17 cellular contexts compared by ENCODE assay signal in genomic region chr2:154013514-154013913, GRCh38.
DNase-seq lines count a peak whose midpoint lies in the region; ATAC-seq, FAIRE-seq and TF ChIP-seq lines count a peak whose summit lies in the region.
"Had no signal": no experiment of that assay in that cellular context is flagged by ENCODE, and none has a peak within 500 bp of the region (broad histone marks: within the 10 kb centered on the region; RNA-seq: fewer than 3 reads in every experiment).

No MANE protein-coding gene starts in this region.

- POLR2A ChIA-PET in H1 (lab: Charles Lee; ENCODE audit: partially characterized antibody) = no interaction called here

- H3K79me1 ChIP-seq in H9 (ENCODE audit: insufficient read depth, low read depth, low read length, poor library complexity, severe bottlenecking) (no peaks in the 10 kb centered on the region), H1 (ENCODE audit: low read depth, low read length) (no peaks in the 10 kb centered on the region)

- peak overlapping the region in 2 of 3 experiments; percentile 27 to 30; a peak in 2 of 7 replicates for H3K27ac Mint-ChIP-seq in H9
- peak overlapping the region; percentile 60 for H3K27ac Mint-ChIP-seq in neural crest cell (ENCODE audit: unreplicated experiment)
- H3K27ac Mint-ChIP-seq: B cell; CD4-positive, alpha-beta T cell had no signal

- TF ChIP-seq RAD21 in H1 (IDR thresholded peaks at IDR 0.05 in 1 of 2, conservative IDR thresholded peaks at IDR 0.05 in 1 of 2; ENCODE audit: low read depth in 2 of 2, low read length in 2 of 2) = no peak

- no peak overlapping the region for H2BK15ac ChIP-seq in H9 (ENCODE audit: low read depth, low read length)
- H2BK15ac ChIP-seq in H1 (ENCODE audit: low read length) = no peak overlapping the region

- no peak for DNase-seq in H9
- DNase-seq in H1 (ENCODE audit: low read depth in 1 of 2, low spot score in 2 of 2) = no peak
- DNase-seq in neural crest cell (ENCODE audit: low read depth, low spot score) = no peak
- DNase-seq in aorta = no peak
- no peak for DNase-seq in EL
- no peak for DNase-seq in suprapubic skin (ENCODE audit: low spot score in 2 of 2)
- DNase-seq: C1 segment of cervical spinal cord; Calu3; CD4-positive, alpha-beta T cell; DMS79; GM23248; H7 had no signal

- H3K23ac ChIP-seq in H9 (ENCODE audit: insufficient read length, low read depth, low read length) (no peak overlapping the region), H1 (ENCODE audit: insufficient read length) (no peak overlapping the region)

- TF ChIP-seq CTCF in H9 (conservative IDR thresholded peaks at IDR 0.05) (no peak), H1 (IDR thresholded peaks at IDR 0.05; ENCODE audit: control extremely low read depth in 1 of 3, insufficient read depth in 1 of 3, low read depth in 1 of 3, low read length in 3 of 3) (no peak), neural crest cell (conservative IDR thresholded peaks at IDR 0.05) (no peak), suprapubic skin (IDR thresholded peaks at IDR 0.05) (no peak)

- CTCF ChIA-PET in H1 (lab: Charles Lee; ENCODE audit: partially characterized antibody) = interaction anchor here (0.6 kb wide), 1 partner anchor 478 kb away, joined by 5 read pairs; no protein-coding TSS in a partner anchor

- no peak overlapping the region for H3T11ph ChIP-seq in H9 (ENCODE audit: low read length)

- H2BK20ac ChIP-seq in H9 (ENCODE audit: low read depth, low read length, poor library complexity, severe bottlenecking) (no peak overlapping the region), H1 (ENCODE audit: low read length) (no peak overlapping the region)

- no peak overlapping the region for H3K27ac ChIP-seq in H9 (ENCODE audit: insufficient read length, low read depth, low read length)
- H3K27ac ChIP-seq in H1 (ENCODE audit: low read depth, low read length) = no peak overlapping the region
- H3K27ac ChIP-seq in aorta (ENCODE audit: low read depth in 1 of 2, low read length in 2 of 2) = no peak overlapping the region
- H3K27ac ChIP-seq in suprapubic skin = no peak overlapping the region
- H3K27ac ChIP-seq: GM23248 had no signal

- H3K36me3 ChIP-seq in H1 (ENCODE audit: control insufficient read depth in 2 of 4, insufficient read depth in 4 of 4, low read length in 3 of 4) (no peaks in the 10 kb centered on the region), aorta (ENCODE audit: control insufficient read depth in 1 of 2, insufficient read depth in 2 of 2, low read length in 1 of 2) (no peaks in the 10 kb centered on the region), suprapubic skin (no peaks in the 10 kb centered on the region)

- H3K4me3 ChIP-seq in H1 (ENCODE audit: extremely low read depth in 1 of 4, insufficient read depth in 2 of 4, low read depth in 3 of 4, low read length in 4 of 4) = no peak overlapping the region
- no peak overlapping the region for H3K4me3 ChIP-seq in aorta (ENCODE audit: low read length in 2 of 2)
- H3K4me3 ChIP-seq in suprapubic skin = no peak overlapping the region
- H3K4me3 ChIP-seq: GM23248 had no signal

- no peak overlapping the region for H3K56ac ChIP-seq in H9 (ENCODE audit: insufficient read length, low read depth, low read length)
- H3K56ac ChIP-seq in H1 (replicated peaks; ENCODE audit: insufficient read length, low read depth, low read length) = no peak overlapping the region

- H3K9me3 Mint-ChIP-seq in H9 (peaks cover 0 to 2% of the 10 kb centered on the region in 2 experiments; a peak in 3 of 5 replicates), neural crest cell (peaks cover 13% of the 10 kb centered on the region)

- H2BK120ac ChIP-seq in H9 (ENCODE audit: low read depth, low read length, poor library complexity, severe bottlenecking) (no peak overlapping the region), H1 (replicated peaks; ENCODE audit: low read depth, low read length) (no peak overlapping the region)

- no peak overlapping the region for H2AFZ ChIP-seq in H9 (ENCODE audit: low read length)
- H2AFZ ChIP-seq in H1 (ENCODE audit: low read length) = no peak overlapping the region
- H2AFZ ChIP-seq: GM23248 had no signal

- H3K9ac ChIP-seq in H9 (ENCODE audit: extremely low read depth, insufficient read length, low read length) = no peak overlapping the region
- H3K9ac ChIP-seq in H1 (replicated peaks in 1 of 4; ENCODE audit: extremely low read depth in 1 of 4, low read depth in 3 of 4, low read length in 3 of 4) = no peak overlapping the region
- H3K9ac ChIP-seq: GM23248 had no signal

- H3K36me3 Mint-ChIP-seq in H9 (ENCODE audit: insufficient read depth in 1 of 3, low read depth in 3 of 3) (0 out of 7 replicates have a peak, but pooled peaks cover 0 to 2% (median 0%) of the 10 kb centered on the region in 3 experiments), neural crest cell (ENCODE audit: low read depth) (peaks cover 14% of the 10 kb centered on the region)

- H3K23me2 ChIP-seq in H9 (ENCODE audit: insufficient read length, low read depth, low read length, poor library complexity, severe bottlenecking) = no peaks in the 10 kb centered on the region
- H3K23me2 ChIP-seq in H1 (ENCODE audit: low read depth, low read length) = no peaks in the 10 kb centered on the region

- H3K27me3 Mint-ChIP-seq in H9 (ENCODE audit: low read depth) (no peaks in the 10 kb centered on the region), neural crest cell (ENCODE audit: low read depth) (no peaks in the 10 kb centered on the region)
- H3K27me3 Mint-ChIP-seq: B cell; CD4-positive, alpha-beta T cell had no signal

- H4K20me1 ChIP-seq in H9 (ENCODE audit: control insufficient read depth, insufficient read depth, insufficient read length) (no peaks in the 10 kb centered on the region), H1 (replicated peaks in 1 of 2; ENCODE audit: control insufficient read depth in 1 of 2, insufficient read depth in 2 of 2, low read length in 2 of 2) (no peaks in the 10 kb centered on the region)

- H4K8ac ChIP-seq in H9 (replicated peaks; ENCODE audit: insufficient read length, low read depth, low read length) = no peak overlapping the region
- H4K8ac ChIP-seq in H1 (ENCODE audit: extremely low read depth, insufficient read depth, low read length) = peak overlapping the region; percentile 68; the same call in 1 of the 2 replicates

- TF ChIP-seq POLR2A in H1 (IDR thresholded peaks at IDR 0.05; ENCODE audit: control extremely low read depth in 1 of 2, low read depth in 2 of 2, low read length in 2 of 2) = no peak
- TF ChIP-seq POLR2A in suprapubic skin (IDR thresholded peaks at IDR 0.05) = no peak

- H3K4me1 ChIP-seq in H9 (ENCODE audit: insufficient read depth, low read length) (no peaks in the 10 kb centered on the region), H1 (replicated peaks in 1 of 4; ENCODE audit: control insufficient read depth in 3 of 4, insufficient read depth in 4 of 4, low read length in 3 of 4) (no peaks in the 10 kb centered on the region), aorta (ENCODE audit: control insufficient read depth in 1 of 2, insufficient read depth in 2 of 2, low read length in 2 of 2) (no peaks in the 10 kb centered on the region), suprapubic skin (no peaks in the 10 kb centered on the region)

- ATAC-seq in aorta (ENCODE audit: low FRiP score) (peak; percentile 38), HG03139 (IDR thresholded peaks at IDR 0.05; ENCODE audit: unreplicated experiment) (no peak)

- no CpG with 5 or more reads among the region's 17 CpGs for WGBS in H9 (ENCODE audit: extremely low coverage, insufficient read length, low lambda C conversion rate)
- WGBS in H1 (ENCODE audit: extremely low coverage in 1 of 2, insufficient coverage in 1 of 2, insufficient read length in 1 of 2, insufficient replicate concordance in 2 of 2, low coverage in 1 of 2, low lambda C conversion rate in 2 of 2, missing lambda C conversion rate in 1 of 2), 2 experiments = 94% methylated on average over 12 of the region's 17 CpGs; no CpG with 5 or more reads in 1 of the 2 experiments
- WGBS in aorta, 2 donors = 94 to 95% methylated on average over 17 of the region's 17 CpGs
- WGBS in suprapubic skin = 96% methylated on average over 15 of the region's 17 CpGs

- TF ChIP-seq EP300 in H1 (IDR thresholded peaks at IDR 0.05; ENCODE audit: borderline replicate concordance in 1 of 2, low read depth in 2 of 2, low read length in 2 of 2) (no peak), suprapubic skin (IDR thresholded peaks at IDR 0.05) (no peak)

- H2BK5ac ChIP-seq in H9 (ENCODE audit: insufficient read length, low read length) = no peak overlapping the region
- H2BK5ac ChIP-seq in H1 (ENCODE audit: low read depth, low read length) = no peak overlapping the region

- H3K4me3 Mint-ChIP-seq in H9 = no peak overlapping the region
- H3K4me3 Mint-ChIP-seq in neural crest cell = no peak overlapping the region
- H3K4me3 Mint-ChIP-seq: B cell; CD4-positive, alpha-beta T cell had no signal

- intact Hi-C loops in aorta (cut with DNase I) = no loop called here

- H3K9me3 ChIP-seq in H9 (ENCODE audit: control insufficient read depth, low read depth, low read length) (no peaks in the 10 kb centered on the region), H1 (ENCODE audit: insufficient read depth in 2 of 2, low read depth in 1 of 2, low read length in 1 of 2) (no peaks in the 10 kb centered on the region), aorta (ENCODE audit: control insufficient read depth, low read length) (peaks cover 6% of the 10 kb centered on the region), suprapubic skin (peaks cover 9% of the 10 kb centered on the region)

- H2AK5ac ChIP-seq in H9 (ENCODE audit: insufficient read length, low read length) (no peak overlapping the region), H1 (ENCODE audit: low read depth, low read length) (no peak overlapping the region)

- no peak overlapping the region; the same call in 1 of the 2 replicates for H3K14ac ChIP-seq in H9 (ENCODE audit: insufficient read depth, low read length)
- H3K14ac ChIP-seq in H1 (ENCODE audit: insufficient read length) = no peak overlapping the region

- H3K4ac ChIP-seq in H9 (ENCODE audit: low read depth, low read length) = no peak overlapping the region
- no peak overlapping the region for H3K4ac ChIP-seq in H1 (replicated peaks; ENCODE audit: insufficient read length, low read depth, low read length)

- H3K4me1 Mint-ChIP-seq in H9 = no peaks in the 10 kb centered on the region
- H3K4me1 Mint-ChIP-seq in neural crest cell = peaks cover 16% of the 10 kb centered on the region
- H3K4me1 Mint-ChIP-seq: B cell had no signal

- H4K91ac ChIP-seq in H9 (ENCODE audit: insufficient read length, low read depth, low read length) (no peak overlapping the region), H1 (replicated peaks; ENCODE audit: insufficient read length, low read length) (no peak overlapping the region)

- no peak overlapping the region for H2BK12ac ChIP-seq in H9 (ENCODE audit: insufficient read length, low read depth, low read length)
- 0 out of 2 replicates have a peak overlapping the region, but pooled peaks have one; percentile 17 for H2BK12ac ChIP-seq in H1 (ENCODE audit: low read depth, low read length)

- no peaks in the 10 kb centered on the region for H3K79me2 ChIP-seq in H9 (ENCODE audit: insufficient read depth, low read length)
- no peaks in the 10 kb centered on the region for H3K79me2 ChIP-seq in H1 (ENCODE audit: control insufficient read depth in 1 of 2, insufficient read depth in 2 of 2, low read length in 2 of 2)

- no peak overlapping the region for H3K4me2 ChIP-seq in H9 (ENCODE audit: insufficient read depth, insufficient read length, low read length)
- H3K4me2 ChIP-seq in H1 (ENCODE audit: insufficient read depth in 1 of 2, low read depth in 2 of 2, low read length in 2 of 2) = no peak overlapping the region

- H4K5ac ChIP-seq in H9 (ENCODE audit: insufficient read length, low read depth, low read length) = no peak overlapping the region
- H4K5ac ChIP-seq in H1 (ENCODE audit: insufficient read length, low read depth, low read length) = no peak overlapping the region

- H3K27me3 ChIP-seq in H9 (ENCODE audit: insufficient read depth, low read length) (no peaks in the 10 kb centered on the region), H1 (replicated peaks in 1 of 4; ENCODE audit: control insufficient read depth in 3 of 4, extremely low read depth in 1 of 4, insufficient read depth in 3 of 4, low read length in 3 of 4) (no peaks in the 10 kb centered on the region), aorta (ENCODE audit: control insufficient read depth in 1 of 2, insufficient read depth in 2 of 2, low read length in 1 of 2) (no peaks in the 10 kb centered on the region), suprapubic skin (no peaks in the 10 kb centered on the region)

- H3K18ac ChIP-seq in H9 (ENCODE audit: insufficient read length, low read depth, low read length) (no peak overlapping the region), H1 (ENCODE audit: extremely low read depth, low read length) (no peak overlapping the region)

- no peak for FAIRE-seq in H1 (lab: Jason Lieb, UNC)
- FAIRE-seq: A204.1, G401.6, GM12891 had no signal
